In the genomic region with DNA sequence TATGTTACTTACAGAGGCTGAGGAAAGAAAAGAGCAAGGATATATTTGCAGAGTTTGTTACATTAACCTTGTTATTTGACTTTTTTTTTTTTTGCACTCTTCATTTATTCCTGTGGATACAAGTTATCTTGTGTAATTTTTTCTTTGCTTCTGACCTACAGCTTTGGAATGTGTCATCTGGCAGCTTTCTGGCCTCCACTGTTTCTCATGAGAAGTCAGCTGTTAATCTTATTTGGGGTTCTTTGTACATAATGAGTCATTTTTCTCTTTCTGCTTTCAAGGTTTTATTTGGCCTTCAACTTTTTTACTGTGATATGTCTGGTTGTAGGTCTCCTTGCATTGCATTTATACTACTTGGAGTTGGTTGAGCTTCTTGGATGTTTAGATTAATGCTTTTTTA, we compare ENCODE assay signal across 20 cellular contexts.
"Had no signal": no experiment of that assay in that cellular context is flagged by ENCODE, and none has a peak within 500 bp of the region (broad histone marks: within the 10 kb centered on the region; RNA-seq: fewer than 3 reads in every experiment).

No MANE protein-coding gene starts in this region.

- H3K4me3 Mint-ChIP-seq: activated T-helper 1 cell treated with anti-CD3 and anti-CD28 coated beads, Interleukin-12 subunit alpha, Interleukin-12 subunit beta, Interleukin-2, Interleukin-4 antibody, amounts not matched to agents 30 ng/mL and 10 ng/mL and 1 ng/mL, durations not matched to agents 14 hours and 24 hours and 36 hours; stimulated activated effector memory CD8-positive, alpha-beta T cell treated with anti-CD3 and anti-CD28 coated beads, Interleukin-12 subunit alpha, Interleukin-12 subunit beta, amount 100 ng/mL, for 72 hours; stimulated activated naive CD8-positive, alpha-beta T cell treated with anti-CD3 and anti-CD28 coated beads, Interleukin-15, amount 100 ng/mL, for 72 hours had no signal

- H3K36me3 Mint-ChIP-seq: stimulated activated effector memory CD8-positive, alpha-beta T cell treated with anti-CD3 and anti-CD28 coated beads, Interleukin-12 subunit alpha, Interleukin-12 subunit beta, amount 100 ng/mL, for 72 hours had no signal

- H3K27me3 Mint-ChIP-seq: progenitor cell of endocrine pancreas had no signal

- H3K9me3 Mint-ChIP-seq: activated T-helper 1 cell treated with anti-CD3 and anti-CD28 coated beads, Interleukin-12 subunit alpha, Interleukin-12 subunit beta, Interleukin-2, Interleukin-4 antibody, amounts not matched to agents 30 ng/mL and 10 ng/mL and 1 ng/mL, durations not matched to agents 14 hours and 24 hours and 36 hours had no signal

- DNase-seq: activated CD4-positive, alpha-beta T cell treated with anti-CD3 and anti-CD28 coated beads for 4 hours; activated CD4-positive, alpha-beta T cell treated with anti-CD3 and anti-CD28 coated beads, Interleukin-2, amount 50 U/mL, for 4 hours; activated gamma-delta T cell; activated naive CD4-positive, alpha-beta T cell treated with anti-CD3 and anti-CD28 coated beads, Interleukin-2, amount 50 U/mL, for 16 hours; amygdala; cortex of kidney; foreskin melanocyte; heart right ventricle; kidney glomerular epithelial cell; left lung; small intestine; stimulated activated CD4-positive, alpha-beta T cell treated with anti-CD3 and anti-CD28 coated beads, Interleukin-4, amount 100 ng/mL, for 24 hours; stimulated activated naive CD8-positive, alpha-beta T cell treated with anti-CD3 and anti-CD28 coated beads, Interleukin-15, amount 100 ng/mL, for 72 hours; tibial artery; upper lobe of right lung had no signal

- H3K27ac Mint-ChIP-seq: activated T-helper 1 cell treated with anti-CD3 and anti-CD28 coated beads, Interleukin-12 subunit alpha, Interleukin-12 subunit beta, Interleukin-2, Interleukin-4 antibody, amounts not matched to agents 30 ng/mL and 10 ng/mL and 1 ng/mL, durations not matched to agents 14 hours and 24 hours and 36 hours; progenitor cell of endocrine pancreas; stimulated activated effector memory CD8-positive, alpha-beta T cell treated with anti-CD3 and anti-CD28 coated beads, Interleukin-12 subunit alpha, Interleukin-12 subunit beta, amount 100 ng/mL, for 72 hours; stimulated activated naive CD8-positive, alpha-beta T cell treated with anti-CD3 and anti-CD28 coated beads, Interleukin-15, amount 100 ng/mL, for 72 hours had no signal

- H3K4me3 ChIP-seq: heart right ventricle, left lung, lung, ovary, tibial artery, upper lobe of right lung had no signal

- H3K4me1 Mint-ChIP-seq: stimulated activated effector memory CD8-positive, alpha-beta T cell treated with anti-CD3 and anti-CD28 coated beads, Interleukin-12 subunit alpha, Interleukin-12 subunit beta, amount 100 ng/mL, for 72 hours; stimulated activated naive CD8-positive, alpha-beta T cell treated with anti-CD3 and anti-CD28 coated beads, Interleukin-15, amount 100 ng/mL, for 72 hours had no signal
